In the genomic region with DNA sequence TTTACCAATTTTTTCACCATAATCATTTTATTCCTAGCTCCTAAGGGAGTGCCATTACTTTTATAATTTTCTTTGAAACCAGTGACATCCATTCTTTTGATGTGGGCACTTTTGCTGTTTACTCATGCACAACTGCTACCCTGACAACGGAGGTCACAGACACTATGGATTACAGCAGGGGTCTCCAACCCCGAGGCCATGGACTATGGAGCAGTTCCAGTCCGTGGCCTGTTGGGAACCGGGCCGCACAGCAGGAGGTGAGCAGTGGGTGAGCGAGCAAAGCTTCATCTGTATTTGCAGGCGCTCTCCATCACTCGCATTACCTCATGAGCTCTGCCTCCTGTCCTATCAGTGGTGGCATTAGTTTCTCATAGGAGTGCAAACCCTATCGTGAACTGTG, we compare ENCODE assay signal across 19 cellular contexts.
"Had no signal": no experiment of that assay in that cellular context is flagged by ENCODE, and none has a peak within 500 bp of the region (broad histone marks: within the 10 kb centered on the region; RNA-seq: fewer than 3 reads in every experiment).

No MANE protein-coding gene starts in this region.

- H3K9me3 Mint-ChIP-seq: activated naive CD4-positive, alpha-beta T cell treated with anti-CD3 and anti-CD28 coated beads, Interleukin-2, amount 50 U/mL, for 24 hours; activated T-cell treated with anti-CD3 and anti-CD28 coated beads, Interleukin-2, amount 50 U/mL, for 72 hours; effector memory CD8-positive, alpha-beta T cell; natural killer cell; stimulated activated naive CD8-positive, alpha-beta T cell treated with anti-CD3 and anti-CD28 coated beads, Interleukin-15, Interleukin-2, amounts not matched to agents 100 ng/mL and 50 ng/mL, for 24 hours; T-helper 2 cell treated with Interferon-gamma antibody and Interleukin-4, amounts not matched to agents 5 μg/mL and 100 μg/mL, for 36 hours had no signal

- FAIRE-seq: astrocyte had no signal

- H3K27ac ChIP-seq: lower lobe of right lung, right atrium auricular region, skin epidermis, tibial nerve, uterus had no signal

- H3K9me3 ChIP-seq: lower lobe of right lung, right atrium auricular region, tibial nerve, uterus had no signal

- H3K4me3 ChIP-seq: lower lobe of right lung, right atrium auricular region, skin epidermis, tibial nerve, uterus had no signal

- H3K27me3 ChIP-seq: right atrium auricular region, tibial nerve, uterus had no signal

- H3K4me3 Mint-ChIP-seq: activated naive CD4-positive, alpha-beta T cell treated with anti-CD3 and anti-CD28 coated beads, Interleukin-2, amount 50 U/mL, for 24 hours; activated T-cell treated with anti-CD3 and anti-CD28 coated beads, Interleukin-2, amount 50 U/mL, for 72 hours; effector memory CD8-positive, alpha-beta T cell; natural killer cell; stimulated activated naive CD8-positive, alpha-beta T cell treated with anti-CD3 and anti-CD28 coated beads, Interleukin-15, Interleukin-2, amounts not matched to agents 100 ng/mL and 50 ng/mL, for 24 hours; T-helper 2 cell treated with Interferon-gamma antibody and Interleukin-4, amounts not matched to agents 5 μg/mL and 100 μg/mL, for 36 hours had no signal

- H3K27me3 Mint-ChIP-seq: activated naive CD4-positive, alpha-beta T cell treated with anti-CD3 and anti-CD28 coated beads, Interleukin-2, amount 50 U/mL, for 24 hours; effector memory CD8-positive, alpha-beta T cell; stimulated activated naive CD8-positive, alpha-beta T cell treated with anti-CD3 and anti-CD28 coated beads, Interleukin-15, Interleukin-2, amounts not matched to agents 100 ng/mL and 50 ng/mL, for 24 hours had no signal

- H3K4me1 ChIP-seq: lower lobe of right lung, right atrium auricular region, uterus had no signal

- DNase-seq: activated CD4-positive, alpha-beta T cell treated with anti-CD3 and anti-CD28 coated beads for 48 hours; activated CD4-positive, CD25-positive, alpha-beta regulatory T cell; activated CD8-positive, alpha-beta memory T cell treated with anti-CD3 and anti-CD28 coated beads, Interleukin-2, amount 50 U/mL, for 4 hours; activated effector memory CD4-positive, alpha-beta T cell treated with anti-CD3 and anti-CD28 coated beads, Interleukin-2, amount 50 U/mL, for 16 hours; activated T-cell treated with anti-CD3 and anti-CD28 coated beads, Interleukin-2, amount 50 U/mL, for 72 hours; effector memory CD8-positive, alpha-beta T cell; left cardiac atrium; lower lobe of right lung; natural killer cell; occipital lobe; stimulated activated CD4-positive, alpha-beta T cell treated with anti-CD3 and anti-CD28 coated beads, Interleukin-2, amount 100 ng/mL, for 48 hours; uterus had no signal

- H3K27ac Mint-ChIP-seq: activated T-cell treated with anti-CD3 and anti-CD28 coated beads, Interleukin-2, amount 50 U/mL, for 72 hours; natural killer cell; stimulated activated naive CD8-positive, alpha-beta T cell treated with anti-CD3 and anti-CD28 coated beads, Interleukin-15, Interleukin-2, amounts not matched to agents 100 ng/mL and 50 ng/mL, for 24 hours had no signal

- H3K36me3 ChIP-seq: uterus had no signal

- ATAC-seq: activated T-cell treated with anti-CD3 and anti-CD28 coated beads, Interleukin-2, amount 50 U/mL, for 72 hours; effector memory CD8-positive, alpha-beta T cell; left cardiac atrium; lower lobe of right lung; natural killer cell had no signal
